28 cellular contexts compared by ENCODE assay signal in genomic region chr20:63449796-63450730, GRCh38. TPM values are rescaled to one million over a fixed set of nuclear protein-coding genes. Genes with fewer than 3 reads are reported as not detected.
"Had no signal": no experiment of that assay in that cellular context is flagged by ENCODE, and none has a peak within 500 bp of the region (broad histone marks: within the 10 kb centered on the region; RNA-seq: fewer than 3 reads in every experiment).

No MANE protein-coding gene starts in this region.

- H3K9me3 Mint-ChIP-seq: activated B cell treated with CpG ODN at 0.5 μM for 24 hours; activated CD4-positive, alpha-beta memory T cell treated with anti-CD3 and anti-CD28 coated beads for 36 hours; activated CD4-positive, alpha-beta T cell treated with anti-CD3 and anti-CD28 coated beads, Interleukin-2, amount 10 ng/mL, durations not matched to agents 7 days and 5 days; activated naive CD4-positive, alpha-beta T cell treated with anti-CD3 and anti-CD28 coated beads, Interleukin-2, amount 50 U/mL, for 72 hours; activated naive CD8-positive, alpha-beta T cell treated with anti-CD3 and anti-CD28 coated beads, Interleukin-2, amount 50 U/mL, for 24 hours; activated T-cell treated with anti-CD3 and anti-CD28 coated beads, Interleukin-2, amount 50 U/mL, for 4 hours; central memory CD8-positive, alpha-beta T cell; T-cell had no signal

- H3K27me3 ChIP-seq: ascending aorta had no signal

- FAIRE-seq: RCC 7860, TTC549 had no signal

- H3K36me3 ChIP-seq: ascending aorta, MG63 had no signal

- H3K27ac ChIP-seq: ascending aorta, body of pancreas had no signal

- H3K4me3 Mint-ChIP-seq: activated B cell treated with CpG ODN at 0.5 μM for 24 hours; activated CD4-positive, alpha-beta memory T cell treated with anti-CD3 and anti-CD28 coated beads for 36 hours; activated CD4-positive, alpha-beta T cell treated with anti-CD3 and anti-CD28 coated beads, Interleukin-2, amount 10 ng/mL, durations not matched to agents 7 days and 5 days; activated naive CD8-positive, alpha-beta T cell treated with anti-CD3 and anti-CD28 coated beads, Interleukin-2, amount 50 U/mL, for 24 hours; activated T-cell treated with anti-CD3 and anti-CD28 coated beads, Interleukin-2, amount 50 U/mL, for 4 hours; central memory CD8-positive, alpha-beta T cell; T-cell had no signal

- H3K4me3 ChIP-seq: ascending aorta, body of pancreas, MG63 had no signal

- H3K4me1 Mint-ChIP-seq: activated CD4-positive, alpha-beta T cell treated with anti-CD3 and anti-CD28 coated beads, Interleukin-2, amount 10 ng/mL, durations not matched to agents 7 days and 5 days; central memory CD8-positive, alpha-beta T cell had no signal

- DNase-seq: activated B cell treated with CpG ODN at 0.5 μM for 24 hours; activated CD4-positive, alpha-beta memory T cell treated with anti-CD3 and anti-CD28 coated beads for 36 hours; activated CD4-positive, alpha-beta T cell treated with anti-CD3 and anti-CD28 coated beads, Interleukin-2, amount 10 ng/mL, durations not matched to agents 7 days and 5 days; activated CD8-positive, alpha-beta memory T cell treated with anti-CD3 and anti-CD28 coated beads for 24 hours; activated effector memory CD4-positive, alpha-beta T cell treated with anti-CD3 and anti-CD28 coated beads, Interleukin-2, amount 50 U/mL, for 16 hours; activated naive CD4-positive, alpha-beta T cell treated with Interleukin-2 at 50 U/mL for 16 hours; activated naive CD8-positive, alpha-beta T cell treated with anti-CD3 and anti-CD28 coated beads, Interleukin-2, amount 50 U/mL, for 24 hours; activated T-cell treated with anti-CD3 and anti-CD28 coated beads, Interleukin-2, amount 50 U/mL, for 4 hours; amniotic stem cell; body of pancreas; MG63; MV-4-11; NCI-H1092 treated with DMSO at 0.1 percent for 48 hours; NCI-H1436; NCI-H187 treated with DMSO at 0.1 percent for 48 hours; NCI-H2081 treated with DMSO at 0.1 percent for 48 hours; NCI-H446; NCI-H524; PC-3; SHP77 treated with DMSO at 0.1 percent for 48 hours; T-cell; T-helper 2 cell; T1000 had no signal

- H3K27ac Mint-ChIP-seq: activated B cell treated with CpG ODN at 0.5 μM for 24 hours; activated CD4-positive, alpha-beta memory T cell treated with anti-CD3 and anti-CD28 coated beads for 36 hours; activated CD4-positive, alpha-beta T cell treated with anti-CD3 and anti-CD28 coated beads, Interleukin-2, amount 10 ng/mL, durations not matched to agents 7 days and 5 days; activated naive CD4-positive, alpha-beta T cell treated with anti-CD3 and anti-CD28 coated beads, Interleukin-2, amount 50 U/mL, for 72 hours; activated naive CD8-positive, alpha-beta T cell treated with anti-CD3 and anti-CD28 coated beads, Interleukin-2, amount 50 U/mL, for 24 hours; T-cell had no signal

- H3K4me1 ChIP-seq: body of pancreas had no signal

- H3K9me3 ChIP-seq: ascending aorta, body of pancreas, MG63 had no signal

- H3K36me3 Mint-ChIP-seq: activated CD4-positive, alpha-beta memory T cell treated with anti-CD3 and anti-CD28 coated beads for 36 hours; activated naive CD4-positive, alpha-beta T cell treated with anti-CD3 and anti-CD28 coated beads, Interleukin-2, amount 50 U/mL, for 72 hours; T-cell had no signal

RNA-seq across cellular contexts. Expression of gene KCNQ2, which starts 22.4 kb away (rescaled TPM):
- total RNA-seq: activated B cell treated with CpG ODN at 0.5 μM for 24 hours; activated CD4-positive, alpha-beta memory T cell treated with anti-CD3 and anti-CD28 coated beads for 36 hours; activated T-cell treated with anti-CD3 and anti-CD28 coated beads, Interleukin-2, amount 50 U/mL, for 4 hours; ascending aorta; PC-3 had no signal
